In genomic region chr6:45684476-45684875, GRCh38 we compare ENCODE assay signal across 25 cellular contexts.
"Had no signal": no experiment of that assay in that cellular context is flagged by ENCODE, and none has a peak within 500 bp of the region (broad histone marks: within the 10 kb centered on the region; RNA-seq: fewer than 3 reads in every experiment).

No MANE protein-coding gene starts in this region.

- DNase-seq: nephron progenitor cell; nucleus accumbens; pancreas; retina; right lobe of liver; sigmoid colon; small intestine; stimulated activated CD4-positive, alpha-beta T cell treated with anti-CD3 and anti-CD28 coated beads, Interleukin-15, amount 100 ng/mL, for 24 hours; stimulated activated CD4-positive, alpha-beta T cell treated with anti-CD3 and anti-CD28 coated beads, Interleukin-2, amount 100 ng/mL, for 24 hours; stimulated activated CD4-positive, alpha-beta T cell treated with anti-CD3 and anti-CD28 coated beads, Interleukin-2, amount 100 ng/mL, for 48 hours; stimulated activated CD4-positive, alpha-beta T cell treated with anti-CD3 and anti-CD28 coated beads, Interleukin-4, amount 100 ng/mL, for 24 hours; stimulated activated naive B cell treated with anti-CD40 and anti-IgM and Interleukin-4, amounts not matched to agents 10 μg/mL and 1 μg/mL and 100 μg/mL, for 72 hours; stimulated activated naive CD4-positive, alpha-beta T cell treated with Interleukin-2 at 50 U/mL for 16 hours; stomach; thyroid gland; trophoblast cell; upper lobe of left lung had no signal

- ATAC-seq: natural killer cell treated with Interleukin-12 subunit alpha and Interleukin-12 subunit beta and Interleukin-15 and Interleukin-18, amount 100 ng/mL, for 72 hours; pancreas; right lobe of liver; stimulated activated effector memory CD8-positive, alpha-beta T cell treated with anti-CD3 and anti-CD28 coated beads, Interleukin-12 subunit alpha, Interleukin-12 subunit beta, amount 100 ng/mL, for 72 hours; stimulated activated naive B cell treated with anti-CD40 and anti-IgM and Interleukin-4, amounts not matched to agents 10 μg/mL and 1 μg/mL and 100 μg/mL, for 72 hours had no signal

- H3K4me1 ChIP-seq: pancreas, prostate gland, right atrium auricular region, right lobe of liver, sigmoid colon, stomach, thyroid gland, tibial nerve, upper lobe of left lung, vagina had no signal

- H3K27ac ChIP-seq: neutrophil, pancreas, prostate gland, right atrium auricular region, right lobe of liver, sigmoid colon, stomach, thoracic aorta, thyroid gland, tibial nerve, upper lobe of left lung, vagina had no signal

- H3K36me3 ChIP-seq: neutrophil, pancreas, prostate gland, right atrium auricular region, right lobe of liver, sigmoid colon, stomach, thoracic aorta, thyroid gland, tibial nerve, upper lobe of left lung, vagina had no signal

- H3K9me3 ChIP-seq: neutrophil, pancreas, prostate gland, right lobe of liver, thyroid gland, upper lobe of left lung, vagina had no signal

- H3K4me3 ChIP-seq: pancreas, prostate gland, right atrium auricular region, right lobe of liver, sigmoid colon, stomach, thoracic aorta, thyroid gland, tibial nerve, upper lobe of left lung, vagina had no signal

- H3K27me3 ChIP-seq: neutrophil, pancreas, right atrium auricular region, right lobe of liver, sigmoid colon, stomach, thyroid gland, tibial nerve, upper lobe of left lung, vagina had no signal
